10 cellular contexts compared by ENCODE assay signal in the genomic region with DNA sequence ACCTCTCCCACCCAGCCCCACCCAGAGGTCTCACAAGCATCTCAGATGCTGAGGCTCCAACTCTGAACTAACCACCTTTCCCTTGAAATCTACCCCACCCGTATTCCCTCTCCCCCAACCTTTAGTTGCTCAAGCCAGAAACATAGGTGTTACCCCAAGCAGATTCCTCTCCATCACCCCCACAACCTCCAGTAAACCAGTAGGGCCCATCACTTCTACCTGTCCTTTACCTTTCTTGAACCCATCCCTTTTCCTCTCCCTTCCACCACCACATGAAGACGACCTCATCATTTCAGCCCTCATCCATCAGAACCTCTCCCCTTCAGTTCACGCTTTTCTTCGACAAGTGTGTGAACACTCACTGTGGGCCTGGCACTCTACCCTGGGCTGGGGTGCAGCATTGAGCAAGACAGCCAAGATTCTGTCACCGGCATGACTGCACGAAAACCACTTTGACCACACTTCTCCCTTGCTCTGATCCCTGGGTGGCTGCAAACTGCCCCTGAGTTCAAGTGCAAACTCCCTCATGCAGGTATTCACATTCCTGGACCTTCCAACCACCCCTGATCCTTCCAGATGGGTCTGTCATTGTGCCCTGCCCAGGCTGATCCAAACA.
DNase-seq lines count a peak whose midpoint lies in the region; ATAC-seq and TF ChIP-seq lines count a peak whose summit lies in the region.
"Had no signal": no experiment of that assay in that cellular context is flagged by ENCODE, and none has a peak within 500 bp of the region (broad histone marks: within the 10 kb centered on the region; RNA-seq: fewer than 3 reads in every experiment).

No MANE protein-coding gene starts in this region.

- intact Hi-C loops in colonic mucosa (cut with DNase I): no loop called here

- peaks cover 66% of the 10 kb centered on the region for H3K27me3 Mint-ChIP-seq in stimulated activated naive CD8-positive, alpha-beta T cell treated with anti-CD3 and anti-CD28 coated beads, Interleukin-15, amount 100 ng/mL, for 72 hours

- peak in 1 of 2 donors; percentile 23 for DNase-seq in stimulated activated naive CD8-positive, alpha-beta T cell treated with anti-CD3 and anti-CD28 coated beads, Interleukin-15, amount 100 ng/mL, for 72 hours
- DNase-seq in stimulated activated naive CD8-positive, alpha-beta T cell treated with anti-CD3 and anti-CD28 coated beads, Interleukin-15, Interleukin-2, amounts not matched to agents 100 U/mL and 50 U/mL, for 24 hours: no peak
- DNase-seq in colonic mucosa (no peak), myocyte (ENCODE audit: low read depth) (peak; percentile 63), HCEC 1CT (no peak), NCI-H748 (lab: John Stamatoyannopoulos, UW; ENCODE audit: unreplicated experiment) (no peak)
- DNase-seq: T-helper 1 cell had no signal

- H3K27ac ChIP-seq in colonic mucosa: peak overlapping the region; percentile 83

- H3K4me3 ChIP-seq in colonic mucosa: no peak overlapping the region

- H3K4me3 Mint-ChIP-seq in stimulated activated naive CD8-positive, alpha-beta T cell treated with anti-CD3 and anti-CD28 coated beads, Interleukin-15, amount 100 ng/mL, for 72 hours: no peak overlapping the region

- peaks cover 24% of the 10 kb centered on the region for H3K4me1 Mint-ChIP-seq in stimulated activated naive CD8-positive, alpha-beta T cell treated with anti-CD3 and anti-CD28 coated beads, Interleukin-15, amount 100 ng/mL, for 72 hours

- no peaks in the 10 kb centered on the region for H3K9me3 ChIP-seq in colonic mucosa

- H3K27me3 ChIP-seq in colonic mucosa: no peaks in the 10 kb centered on the region

- peaks cover 10% of the 10 kb centered on the region for H3K4me1 ChIP-seq in colonic mucosa

- peak overlapping the region in 1 of 2 donors; percentile 67 for H3K9ac ChIP-seq in colonic mucosa (ENCODE audit: low read depth in 2 of 2, low read length in 2 of 2)

- no peaks in the 10 kb centered on the region for H3K9me3 Mint-ChIP-seq in stimulated activated naive CD8-positive, alpha-beta T cell treated with anti-CD3 and anti-CD28 coated beads, Interleukin-15, amount 100 ng/mL, for 72 hours
- H3K9me3 Mint-ChIP-seq: central memory CD8-positive, alpha-beta T cell had no signal

- ATAC-seq in stimulated activated naive CD8-positive, alpha-beta T cell treated with anti-CD3 and anti-CD28 coated beads, Interleukin-15, amount 100 ng/mL, for 72 hours: peak; percentile 66
- ATAC-seq in stimulated activated naive CD8-positive, alpha-beta T cell treated with anti-CD3 and anti-CD28 coated beads, Interleukin-15, Interleukin-2, amounts not matched to agents 100 U/mL and 50 U/mL, for 24 hours: no peak
- no peak for ATAC-seq in HG02870 (IDR thresholded peaks at IDR 0.05; ENCODE audit: unreplicated experiment)
- no peak for ATAC-seq in GM18517 (IDR thresholded peaks at IDR 0.05; ENCODE audit: unreplicated experiment)

- no peaks in the 10 kb centered on the region for H3K36me3 ChIP-seq in colonic mucosa

- H3K27ac Mint-ChIP-seq in stimulated activated naive CD8-positive, alpha-beta T cell treated with anti-CD3 and anti-CD28 coated beads, Interleukin-15, amount 100 ng/mL, for 72 hours: no peak overlapping the region

- TF ChIP-seq CTCF in colonic mucosa (IDR thresholded peaks at IDR 0.05): no peak
